18 cellular contexts compared by ENCODE assay signal in genomic region chr16:57997528-57998265, GRCh38. TPM values are rescaled to one million over a fixed set of nuclear protein-coding genes. Genes with fewer than 3 reads are reported as not detected.
DNase-seq lines count a peak whose midpoint lies in the region; ATAC-seq and TF ChIP-seq lines count a peak whose summit lies in the region.
"Had no signal": no experiment of that assay in that cellular context is flagged by ENCODE, and none has a peak within 500 bp of the region (broad histone marks: within the 10 kb centered on the region; RNA-seq: fewer than 3 reads in every experiment).

No MANE protein-coding gene starts in this region.

- H3K36me3 ChIP-seq in endodermal cell (ENCODE audit: control insufficient read depth, insufficient read depth, low read length): peaks cover 28% of the 10 kb centered on the region
- no peaks in the 10 kb centered on the region for H3K36me3 ChIP-seq in GM23338 (ENCODE audit: insufficient read depth)

- DNase-seq in activated T-cell treated with anti-CD3 and anti-CD28 coated beads, Interleukin-2, amount 50 U/mL, for 24 hours: no peak
- DNase-seq in activated T-cell treated with anti-CD3 and anti-CD28 coated beads, Interleukin-2, amount 50 U/mL, for 4 hours: no peak
- no peak for DNase-seq in activated CD4-positive, alpha-beta memory T cell treated with anti-CD3 and anti-CD28 coated beads, Interleukin-2, amount 10 ng/mL, durations not matched to agents 7 days and 5 days
- DNase-seq in endodermal cell (peak; percentile 39), GM23338 (ENCODE audit: low spot score) (no peak), ACHN (no peak), NCI-H748 treated with DMSO at 0.1 percent for 48 hours (lab: John Stamatoyannopoulos, UW) (no peak)
- no peak for DNase-seq in stimulated activated naive CD8-positive, alpha-beta T cell treated with anti-CD3 and anti-CD28 coated beads, Interleukin-15, amount 100 ng/mL, for 72 hours
- DNase-seq: activated B cell treated with CpG ODN at 0.5 μM for 24 hours, hippocampal formation, left cardiac atrium, NCI-H2029 treated with DMSO at 0.1 percent for 48 hours, NCI-H69, tibial artery had no signal

- 0 out of 2 replicates have a peak, but pooled peaks cover 6% of the 10 kb centered on the region for H3K79me2 ChIP-seq in GM23338 (replicated peaks; ENCODE audit: insufficient read depth)

- H3K27me3 Mint-ChIP-seq in activated T-cell treated with anti-CD3 and anti-CD28 coated beads, Interleukin-2, amount 50 U/mL, for 24 hours: no peaks in the 10 kb centered on the region
- no peaks in the 10 kb centered on the region for H3K27me3 Mint-ChIP-seq in activated T-cell treated with anti-CD3 and anti-CD28 coated beads, Interleukin-2, amount 50 U/mL, for 4 hours (ENCODE audit: low read depth)
- H3K27me3 Mint-ChIP-seq in activated CD4-positive, alpha-beta memory T cell treated with anti-CD3 and anti-CD28 coated beads, Interleukin-2, amount 10 ng/mL, durations not matched to agents 7 days and 5 days: no peaks in the 10 kb centered on the region
- no peaks in the 10 kb centered on the region for H3K27me3 Mint-ChIP-seq in endodermal cell (ENCODE audit: insufficient read depth)
- H3K27me3 Mint-ChIP-seq in stimulated activated naive CD8-positive, alpha-beta T cell treated with anti-CD3 and anti-CD28 coated beads, Interleukin-15, amount 100 ng/mL, for 72 hours: no peaks in the 10 kb centered on the region
- H3K27me3 Mint-ChIP-seq in GM23338 (ENCODE audit: insufficient read depth, low read depth, poor library complexity): peaks cover 11% of the 10 kb centered on the region
- H3K27me3 Mint-ChIP-seq: activated B cell treated with CpG ODN at 0.5 μM for 24 hours had no signal

- H3K4me3 ChIP-seq in endodermal cell (ENCODE audit: low read length) (no peak overlapping the region), GM23338 (no peak overlapping the region)
- H3K4me3 ChIP-seq: dorsolateral prefrontal cortex, right atrium auricular region, tibial artery had no signal

- H3K9me3 ChIP-seq in endodermal cell (ENCODE audit: control insufficient read depth, low read length): no peaks in the 10 kb centered on the region
- H3K9me3 ChIP-seq: right atrium auricular region, tibial artery had no signal

- peaks cover 45% of the 10 kb centered on the region for H3K36me3 Mint-ChIP-seq in activated T-cell treated with anti-CD3 and anti-CD28 coated beads, Interleukin-2, amount 50 U/mL, for 24 hours (ENCODE audit: low read depth)
- H3K36me3 Mint-ChIP-seq in activated T-cell treated with anti-CD3 and anti-CD28 coated beads, Interleukin-2, amount 50 U/mL, for 4 hours (ENCODE audit: insufficient read depth): peaks cover 11% of the 10 kb centered on the region
- H3K36me3 Mint-ChIP-seq in activated CD4-positive, alpha-beta memory T cell treated with anti-CD3 and anti-CD28 coated beads, Interleukin-2, amount 10 ng/mL, durations not matched to agents 7 days and 5 days (ENCODE audit: low read depth): peaks cover 44% of the 10 kb centered on the region
- H3K36me3 Mint-ChIP-seq in endodermal cell (ENCODE audit: low read depth): peaks cover 23% of the 10 kb centered on the region
- H3K36me3 Mint-ChIP-seq in GM23338 (ENCODE audit: low read depth): peaks cover 14% of the 10 kb centered on the region; the same call in 2 of the 3 replicates

- POLR2A ChIA-PET in activated CD4-positive, alpha-beta memory T cell treated with anti-CD3 and anti-CD28 coated beads, Interleukin-2, amount 10 ng/mL, durations not matched to agents 7 days and 5 days (lab: Charles Lee): interaction anchor here (0.6 to 2.9 kb wide), 8 partner anchors 8 to 404 kb away, joined by 3 to 15 read pairs (median 5); partner anchors contain the start of gene KATNB1

- H3K27me3 ChIP-seq in endodermal cell (ENCODE audit: control insufficient read depth, insufficient read depth, low read length, poor library complexity, severe bottlenecking): no peaks in the 10 kb centered on the region
- no peaks in the 10 kb centered on the region for H3K27me3 ChIP-seq in GM23338 (ENCODE audit: insufficient read depth)
- H3K27me3 ChIP-seq: dorsolateral prefrontal cortex, right atrium auricular region, tibial artery had no signal

- H3K4me1 ChIP-seq in endodermal cell (ENCODE audit: control insufficient read depth, insufficient read depth, low read length) (peaks cover 14% of the 10 kb centered on the region), GM23338 (ENCODE audit: insufficient read depth) (peaks cover 8% of the 10 kb centered on the region)

- H3K9ac ChIP-seq in endodermal cell (ENCODE audit: extremely low read depth, low read length, poor library complexity, severe bottlenecking): no peak overlapping the region

- TF ChIP-seq CTCF in endodermal cell (conservative IDR thresholded peaks at IDR 0.05): no peak
- no peak for TF ChIP-seq CTCF in GM23338 (conservative IDR thresholded peaks at IDR 0.05; ENCODE audit: low read depth in 2 of 2)

- no peak for ATAC-seq in activated T-cell treated with anti-CD3 and anti-CD28 coated beads, Interleukin-2, amount 50 U/mL, for 4 hours
- ATAC-seq in stimulated activated naive CD8-positive, alpha-beta T cell treated with anti-CD3 and anti-CD28 coated beads, Interleukin-15, amount 100 ng/mL, for 72 hours: no peak
- no peak for ATAC-seq in GM23338
- ATAC-seq: left cardiac atrium had no signal

- no peak overlapping the region for H3K4me2 ChIP-seq in GM23338

- WGBS in endodermal cell (ENCODE audit: insufficient coverage in 1 of 2, insufficient read length in 1 of 2), 2 experiments: 96 to 98% methylated on average over 32 to 36 of the region's 36 CpGs

- no peaks in the 10 kb centered on the region; the same call in 1 of the 2 replicates for H4K20me1 ChIP-seq in GM23338 (replicated peaks; ENCODE audit: insufficient read depth)

- H3K4me3 Mint-ChIP-seq in activated T-cell treated with anti-CD3 and anti-CD28 coated beads, Interleukin-2, amount 50 U/mL, for 24 hours: no peak overlapping the region
- H3K4me3 Mint-ChIP-seq in activated T-cell treated with anti-CD3 and anti-CD28 coated beads, Interleukin-2, amount 50 U/mL, for 4 hours: no peak overlapping the region
- H3K4me3 Mint-ChIP-seq in activated CD4-positive, alpha-beta memory T cell treated with anti-CD3 and anti-CD28 coated beads, Interleukin-2, amount 10 ng/mL, durations not matched to agents 7 days and 5 days: peak overlapping the region; percentile 74
- H3K4me3 Mint-ChIP-seq in endodermal cell (no peak overlapping the region), GM23338 (no peak overlapping the region)
- peak overlapping the region; percentile 71 to 81 for H3K4me3 Mint-ChIP-seq in stimulated activated naive CD8-positive, alpha-beta T cell treated with anti-CD3 and anti-CD28 coated beads, Interleukin-15, amount 100 ng/mL, for 72 hours
- H3K4me3 Mint-ChIP-seq: activated B cell treated with CpG ODN at 0.5 μM for 24 hours had no signal

- H2AFZ ChIP-seq in GM23338: no peak overlapping the region

- peaks cover 68% of the 10 kb centered on the region for H3K4me1 Mint-ChIP-seq in activated T-cell treated with anti-CD3 and anti-CD28 coated beads, Interleukin-2, amount 50 U/mL, for 24 hours (ENCODE audit: low read depth)
- peaks cover 57% of the 10 kb centered on the region for H3K4me1 Mint-ChIP-seq in activated T-cell treated with anti-CD3 and anti-CD28 coated beads, Interleukin-2, amount 50 U/mL, for 4 hours (ENCODE audit: low read depth)
- H3K4me1 Mint-ChIP-seq in activated CD4-positive, alpha-beta memory T cell treated with anti-CD3 and anti-CD28 coated beads, Interleukin-2, amount 10 ng/mL, durations not matched to agents 7 days and 5 days: peaks cover 62% of the 10 kb centered on the region
- H3K4me1 Mint-ChIP-seq in endodermal cell: peaks cover 20% of the 10 kb centered on the region
- H3K4me1 Mint-ChIP-seq in stimulated activated naive CD8-positive, alpha-beta T cell treated with anti-CD3 and anti-CD28 coated beads, Interleukin-15, amount 100 ng/mL, for 72 hours: peaks cover 68% of the 10 kb centered on the region
- peaks cover 31% of the 10 kb centered on the region for H3K4me1 Mint-ChIP-seq in GM23338

- H3K27ac ChIP-seq in endodermal cell (ENCODE audit: low read depth, low read length): no peak overlapping the region
- H3K27ac ChIP-seq in GM23338 (ENCODE audit: low read depth): no peak overlapping the region
- H3K27ac ChIP-seq: right atrium auricular region, tibial artery had no signal

- H3K9me2 ChIP-seq in GM23338 (ENCODE audit: insufficient read depth): no peaks in the 10 kb centered on the region

- CTCF ChIA-PET in activated CD4-positive, alpha-beta memory T cell treated with anti-CD3 and anti-CD28 coated beads, Interleukin-2, amount 10 ng/mL, durations not matched to agents 7 days and 5 days (lab: Charles Lee): interaction anchor here (0.6 to 8.0 kb wide), 9 partner anchors 8 to 420 kb away, joined by 3 to 46 read pairs (median 6); partner anchors contain the start of gene KATNB1

- peaks cover 7% of the 10 kb centered on the region for H3F3A ChIP-seq in GM23338 (replicated peaks; ENCODE audit: low read depth)

- in situ Hi-C loops in ACHN (cut with HindIII; ENCODE audit: low pct_ligation_motif_present, low pct_unique_long_range_greater_than_20kb, low sequenced_read_pairs): no loop called here

- peak overlapping the region; percentile 86 for H3K27ac Mint-ChIP-seq in activated T-cell treated with anti-CD3 and anti-CD28 coated beads, Interleukin-2, amount 50 U/mL, for 24 hours
- H3K27ac Mint-ChIP-seq in activated CD4-positive, alpha-beta memory T cell treated with anti-CD3 and anti-CD28 coated beads, Interleukin-2, amount 10 ng/mL, durations not matched to agents 7 days and 5 days: peak overlapping the region; percentile 87
- H3K27ac Mint-ChIP-seq in endodermal cell (no peak overlapping the region), GM23338 (no peak overlapping the region)
- H3K27ac Mint-ChIP-seq in stimulated activated naive CD8-positive, alpha-beta T cell treated with anti-CD3 and anti-CD28 coated beads, Interleukin-15, amount 100 ng/mL, for 72 hours: no peak overlapping the region
- H3K27ac Mint-ChIP-seq: activated B cell treated with CpG ODN at 0.5 μM for 24 hours had no signal

- no peaks in the 10 kb centered on the region for H3K9me3 Mint-ChIP-seq in activated T-cell treated with anti-CD3 and anti-CD28 coated beads, Interleukin-2, amount 50 U/mL, for 24 hours
- H3K9me3 Mint-ChIP-seq in activated T-cell treated with anti-CD3 and anti-CD28 coated beads, Interleukin-2, amount 50 U/mL, for 4 hours: no peaks in the 10 kb centered on the region
- H3K9me3 Mint-ChIP-seq in activated CD4-positive, alpha-beta memory T cell treated with anti-CD3 and anti-CD28 coated beads, Interleukin-2, amount 10 ng/mL, durations not matched to agents 7 days and 5 days: no peaks in the 10 kb centered on the region
- H3K9me3 Mint-ChIP-seq in endodermal cell: no peaks in the 10 kb centered on the region
- no peaks in the 10 kb centered on the region for H3K9me3 Mint-ChIP-seq in stimulated activated naive CD8-positive, alpha-beta T cell treated with anti-CD3 and anti-CD28 coated beads, Interleukin-15, amount 100 ng/mL, for 72 hours
- no peaks in the 10 kb centered on the region; the same call in 2 of the 3 replicates for H3K9me3 Mint-ChIP-seq in GM23338
- H3K9me3 Mint-ChIP-seq: activated B cell treated with CpG ODN at 0.5 μM for 24 hours had no signal

RNA-seq across cellular contexts. Expression of gene ZNF319, which starts 2.8 kb away (rescaled TPM):
- 1 to 10 TPM; 8.1 to 9.0 (median 8.3) TPM for total RNA-seq in activated T-cell treated with anti-CD3 and anti-CD28 coated beads, Interleukin-2, amount 50 U/mL, for 4 hours
- 10 to 100 TPM; 19.8 to 20.2 TPM for total RNA-seq in activated CD4-positive, alpha-beta memory T cell treated with anti-CD3 and anti-CD28 coated beads, Interleukin-2, amount 10 ng/mL, durations not matched to agents 7 days and 5 days
- total RNA-seq in endodermal cell: 10 to 100 TPM in 1 of 2 donors, 1 to 10 TPM in 1; 9.8 to 10.8 TPM
- polyA plus RNA-seq in endodermal cell (2013, experiment 1 of 2): 11.5 TPM
- 8.2 TPM for polyA plus RNA-seq in endodermal cell (2013, experiment 2 of 2)
- total RNA-seq in GM23338 (2014; rRNA removed; shearing (Covaris generic)): 4.3 and 10.0 TPM in 2 replicates
- 1.4 and 1.7 TPM in 2 replicates for polyA plus RNA-seq in GM23338 (2016; fragmentation: Nextera tagmentation; extraction: Ambion mirVana)

RNA-seq across cellular contexts. Expression of gene USB1, which starts 3.5 kb away (rescaled TPM):
- 10 to 100 TPM; 75.0 to 78.8 (median 75.7) TPM for total RNA-seq in activated T-cell treated with anti-CD3 and anti-CD28 coated beads, Interleukin-2, amount 50 U/mL, for 4 hours
- 10 to 100 TPM; 48.4 to 54.2 TPM for total RNA-seq in activated CD4-positive, alpha-beta memory T cell treated with anti-CD3 and anti-CD28 coated beads, Interleukin-2, amount 10 ng/mL, durations not matched to agents 7 days and 5 days
- total RNA-seq in endodermal cell: 100 to 1,000 TPM; 139 to 163 TPM
- 62.2 TPM for polyA plus RNA-seq in endodermal cell (2013, experiment 1 of 2)
- polyA plus RNA-seq in endodermal cell (2013, experiment 2 of 2): 62.7 TPM
- total RNA-seq in GM23338 (2014; rRNA removed; shearing (Covaris generic)): 102 and 118 TPM in 2 replicates
- 67.1 and 79.6 TPM in 2 replicates for polyA plus RNA-seq in GM23338 (2016; fragmentation: Nextera tagmentation; extraction: Ambion mirVana)

RNA-seq across cellular contexts. Expression of gene CNGB1, which starts 26.8 kb away (rescaled TPM):
- not detected for total RNA-seq in activated T-cell treated with anti-CD3 and anti-CD28 coated beads, Interleukin-2, amount 50 U/mL, for 4 hours
- total RNA-seq in activated CD4-positive, alpha-beta memory T cell treated with anti-CD3 and anti-CD28 coated beads, Interleukin-2, amount 10 ng/mL, durations not matched to agents 7 days and 5 days: not detected
- total RNA-seq in endodermal cell: under 1 TPM; 0.29 to 0.60 TPM
- 1.1 TPM for polyA plus RNA-seq in endodermal cell (2013, experiment 1 of 2)
- 0.50 TPM for polyA plus RNA-seq in endodermal cell (2013, experiment 2 of 2)
- not detected in 2 replicates for total RNA-seq in GM23338 (2014; rRNA removed; shearing (Covaris generic))
- polyA plus RNA-seq in GM23338 (2016; fragmentation: Nextera tagmentation; extraction: Ambion mirVana): not detected in 2 replicates
- total RNA-seq: activated B cell treated with CpG ODN at 0.5 μM for 24 hours, fibroblast of lung, left cardiac atrium, M059J, right atrium auricular region had no signal
- polyA plus RNA-seq: fibroblast of lung had no signal

RNA-seq across cellular contexts. Expression of gene MMP15, which starts 27.9 kb away (rescaled TPM):
- 1 to 10 TPM in 1 of 3 donors, under 1 TPM in 2; 0.76 to 1.0 (median 0.95) TPM for total RNA-seq in activated T-cell treated with anti-CD3 and anti-CD28 coated beads, Interleukin-2, amount 50 U/mL, for 4 hours
- total RNA-seq in activated CD4-positive, alpha-beta memory T cell treated with anti-CD3 and anti-CD28 coated beads, Interleukin-2, amount 10 ng/mL, durations not matched to agents 7 days and 5 days: 1 to 10 TPM in 1 of 2 experiments, under 1 TPM in 1; 0.68 to 1.1 TPM
- total RNA-seq in endodermal cell: 100 to 1,000 TPM in 1 of 2 donors, 10 to 100 TPM in 1; 99.8 to 105 TPM
- polyA plus RNA-seq in endodermal cell (2013, experiment 1 of 2): 34.0 TPM
- 34.0 TPM for polyA plus RNA-seq in endodermal cell (2013, experiment 2 of 2)
- total RNA-seq in GM23338 (2014; rRNA removed; shearing (Covaris generic)): 72.4 and 79.1 TPM in 2 replicates
- 10.9 and 11.5 TPM in 2 replicates for polyA plus RNA-seq in GM23338 (2016; fragmentation: Nextera tagmentation; extraction: Ambion mirVana)

Comparison
In these comparisons a context has a peak if more than half of its experiments do, and no peak if none do; other contexts are left out.
1. H3K27ac Mint-ChIP-seq: peak in activated T-cell treated with anti-CD3 and anti-CD28 coated beads, Interleukin-2, amount 50 U/mL, for 24 hours (single experiment) and activated CD4-positive, alpha-beta memory T cell treated with anti-CD3 and anti-CD28 coated beads, Interleukin-2, amount 10 ng/mL, durations not matched to agents 7 days and 5 days (single experiment); none in endodermal cell (single experiment), stimulated activated naive CD8-positive, alpha-beta T cell treated with anti-CD3 and anti-CD28 coated beads, Interleukin-15, amount 100 ng/mL, for 72 hours (0 of 2) and GM23338 (single experiment).
2. H3K4me3 Mint-ChIP-seq: peak in activated CD4-positive, alpha-beta memory T cell treated with anti-CD3 and anti-CD28 coated beads, Interleukin-2, amount 10 ng/mL, durations not matched to agents 7 days and 5 days (single experiment) and stimulated activated naive CD8-positive, alpha-beta T cell treated with anti-CD3 and anti-CD28 coated beads, Interleukin-15, amount 100 ng/mL, for 72 hours (2 of 2); none in activated T-cell treated with anti-CD3 and anti-CD28 coated beads, Interleukin-2, amount 50 U/mL, for 24 hours (single experiment), activated T-cell treated with anti-CD3 and anti-CD28 coated beads, Interleukin-2, amount 50 U/mL, for 4 hours (single experiment), endodermal cell (single experiment) and GM23338 (single experiment).